Comparison of ENCODE assay signal across 1 cellular context in the genomic region with DNA sequence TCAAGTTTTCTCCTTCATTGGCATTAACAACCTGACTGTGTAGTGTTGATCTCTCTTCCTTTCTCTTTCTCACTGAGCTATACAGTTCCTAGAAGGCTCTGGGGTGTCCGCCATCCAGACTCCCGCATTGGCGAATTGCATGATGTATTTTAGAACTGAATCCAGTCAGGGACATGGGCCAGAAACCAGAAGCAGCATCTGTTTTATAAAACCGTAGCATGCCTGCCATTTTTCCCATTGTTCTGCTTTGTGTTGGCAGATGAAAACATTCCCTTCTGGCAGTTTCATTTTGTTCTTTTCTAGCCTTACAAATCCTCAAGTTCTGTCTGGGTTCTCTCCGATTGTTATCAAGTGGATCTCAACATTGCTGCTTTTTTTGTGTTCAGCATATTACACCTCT.
TF ChIP-seq lines count a peak whose summit lies in the region.

No MANE protein-coding gene starts in this region.

TF ChIP-seq in GM23338, 12 proteins besides CTCF, POLR2A, EP300 and RAD21:
- TF ChIP-seq STAT1 (IDR thresholded peaks at IDR 0.05; ENCODE audit: unreplicated experiment) (no peak), CREB1 (CRISPR knock-in tag; IDR thresholded peaks at IDR 0.05; ENCODE audit: low read depth) (no peak), NANOG (IDR thresholded peaks at IDR 0.05; ENCODE audit: borderline replicate concordance) (no peak), ZNF114 (CRISPR knock-in tag; IDR thresholded peaks at IDR 0.05) (no peak), POLR2AphosphoS5 (IDR thresholded peaks at IDR 0.05; ENCODE audit: low read depth) (no peak), EZH2phosphoT487 (IDR thresholded peaks at IDR 0.05; ENCODE audit: unreplicated experiment) (no peak), JUNB (IDR thresholded peaks at IDR 0.05; ENCODE audit: unreplicated experiment) (no peak), ZNF331 (CRISPR knock-in tag; IDR thresholded peaks at IDR 0.05; ENCODE audit: low read depth) (no peak)
- TF ChIP-seq, protein P1, sequence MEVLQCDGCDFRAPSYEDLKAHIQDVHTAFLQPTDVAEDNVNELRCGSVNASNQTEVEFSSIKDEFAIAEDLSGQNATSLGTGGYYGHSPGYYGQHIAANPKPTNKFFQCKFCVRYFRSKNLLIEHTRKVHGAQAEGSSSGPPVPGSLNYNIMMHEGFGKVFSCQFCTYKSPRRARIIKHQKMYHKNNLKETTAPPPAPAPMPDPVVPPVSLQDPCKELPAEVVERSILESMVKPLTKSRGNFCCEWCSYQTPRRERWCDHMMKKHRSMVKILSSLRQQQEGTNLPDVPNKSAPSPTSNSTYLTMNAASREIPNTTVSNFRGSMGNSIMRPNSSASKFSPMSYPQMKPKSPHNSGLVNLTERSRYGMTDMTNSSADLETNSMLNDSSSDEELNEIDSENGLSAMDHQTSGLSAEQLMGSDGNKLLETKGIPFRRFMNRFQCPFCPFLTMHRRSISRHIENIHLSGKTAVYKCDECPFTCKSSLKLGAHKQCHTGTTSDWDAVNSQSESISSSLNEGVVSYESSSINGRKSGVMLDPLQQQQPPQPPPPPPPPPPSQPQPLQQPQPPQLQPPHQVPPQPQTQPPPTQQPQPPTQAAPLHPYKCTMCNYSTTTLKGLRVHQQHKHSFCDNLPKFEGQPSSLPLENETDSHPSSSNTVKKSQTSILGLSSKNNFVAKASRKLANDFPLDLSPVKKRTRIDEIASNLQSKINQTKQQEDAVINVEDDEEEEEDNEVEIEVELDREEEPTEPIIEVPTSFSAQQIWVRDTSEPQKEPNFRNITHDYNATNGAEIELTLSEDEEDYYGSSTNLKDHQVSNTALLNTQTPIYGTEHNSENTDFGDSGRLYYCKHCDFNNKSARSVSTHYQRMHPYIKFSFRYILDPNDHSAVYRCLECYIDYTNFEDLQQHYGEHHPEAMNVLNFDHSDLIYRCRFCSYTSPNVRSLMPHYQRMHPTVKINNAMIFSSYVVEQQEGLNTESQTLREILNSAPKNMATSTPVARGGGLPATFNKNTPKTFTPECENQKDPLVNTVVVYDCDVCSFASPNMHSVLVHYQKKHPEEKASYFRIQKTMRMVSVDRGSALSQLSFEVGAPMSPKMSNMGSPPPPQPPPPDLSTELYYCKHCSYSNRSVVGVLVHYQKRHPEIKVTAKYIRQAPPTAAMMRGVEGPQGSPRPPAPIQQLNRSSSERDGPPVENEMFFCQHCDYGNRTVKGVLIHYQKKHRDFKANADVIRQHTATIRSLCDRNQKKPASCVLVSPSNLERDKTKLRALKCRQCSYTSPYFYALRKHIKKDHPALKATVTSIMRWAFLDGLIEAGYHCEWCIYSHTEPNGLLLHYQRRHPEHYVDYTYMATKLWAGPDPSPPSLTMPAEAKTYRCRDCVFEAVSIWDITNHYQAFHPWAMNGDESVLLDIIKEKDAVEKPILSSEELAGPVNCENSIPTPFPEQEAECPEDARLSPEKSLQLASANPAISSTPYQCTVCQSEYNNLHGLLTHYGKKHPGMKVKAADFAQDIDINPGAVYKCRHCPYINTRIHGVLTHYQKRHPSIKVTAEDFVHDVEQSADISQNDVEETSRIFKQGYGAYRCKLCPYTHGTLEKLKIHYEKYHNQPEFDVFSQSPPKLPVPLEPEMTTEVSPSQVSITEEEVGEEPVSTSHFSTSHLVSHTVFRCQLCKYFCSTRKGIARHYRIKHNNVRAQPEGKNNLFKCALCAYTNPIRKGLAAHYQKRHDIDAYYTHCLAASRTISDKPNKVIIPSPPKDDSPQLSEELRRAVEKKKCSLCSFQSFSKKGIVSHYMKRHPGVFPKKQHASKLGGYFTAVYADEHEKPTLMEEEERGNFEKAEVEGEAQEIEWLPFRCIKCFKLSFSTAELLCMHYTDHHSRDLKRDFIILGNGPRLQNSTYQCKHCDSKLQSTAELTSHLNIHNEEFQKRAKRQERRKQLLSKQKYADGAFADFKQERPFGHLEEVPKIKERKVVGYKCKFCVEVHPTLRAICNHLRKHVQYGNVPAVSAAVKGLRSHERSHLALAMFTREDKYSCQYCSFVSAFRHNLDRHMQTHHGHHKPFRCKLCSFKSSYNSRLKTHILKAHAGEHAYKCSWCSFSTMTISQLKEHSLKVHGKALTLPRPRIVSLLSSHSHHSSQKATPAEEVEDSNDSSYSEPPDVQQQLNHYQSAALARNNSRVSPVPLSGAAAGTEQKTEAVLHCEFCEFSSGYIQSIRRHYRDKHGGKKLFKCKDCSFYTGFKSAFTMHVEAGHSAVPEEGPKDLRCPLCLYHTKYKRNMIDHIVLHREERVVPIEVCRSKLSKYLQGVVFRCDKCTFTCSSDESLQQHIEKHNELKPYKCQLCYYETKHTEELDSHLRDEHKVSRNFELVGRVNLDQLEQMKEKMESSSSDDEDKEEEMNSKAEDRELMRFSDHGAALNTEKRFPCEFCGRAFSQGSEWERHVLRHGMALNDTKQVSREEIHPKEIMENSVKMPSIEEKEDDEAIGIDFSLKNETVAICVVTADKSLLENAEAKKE (CRISPR knock-in tag; IDR thresholded peaks at IDR 0.05), result no peak
